19 cellular contexts compared by ENCODE assay signal in genomic region chr10:26801831-26802230, GRCh38.
"Had no signal": no experiment of that assay in that cellular context is flagged by ENCODE, and none has a peak within 500 bp of the region (broad histone marks: within the 10 kb centered on the region; RNA-seq: fewer than 3 reads in every experiment).

No MANE protein-coding gene starts in this region.

- H3K36me3 ChIP-seq: lower lobe of right lung, tibial artery had no signal

- H3K27me3 Mint-ChIP-seq: activated naive CD4-positive, alpha-beta T cell treated with anti-CD3 and anti-CD28 coated beads, Interleukin-2, amount 10 ng/mL, durations not matched to agents 7 days and 5 days; activated naive CD8-positive, alpha-beta T cell treated with anti-CD3 and anti-CD28 coated beads, Interleukin-2, amount 50 U/mL, for 24 hours had no signal

- H3K4me3 ChIP-seq: coronary artery, lower lobe of right lung, tibial artery had no signal

- H3K27ac ChIP-seq: coronary artery, lower lobe of right lung, tibial artery had no signal

- H3K9me3 Mint-ChIP-seq: activated naive CD4-positive, alpha-beta T cell treated with anti-CD3 and anti-CD28 coated beads, Interleukin-2, amount 10 ng/mL, durations not matched to agents 7 days and 5 days; activated naive CD8-positive, alpha-beta T cell treated with anti-CD3 and anti-CD28 coated beads, Interleukin-2, amount 50 U/mL, for 24 hours; neural crest cell had no signal

- H3K4me3 Mint-ChIP-seq: activated naive CD4-positive, alpha-beta T cell treated with anti-CD3 and anti-CD28 coated beads, Interleukin-2, amount 10 ng/mL, durations not matched to agents 7 days and 5 days; activated naive CD8-positive, alpha-beta T cell treated with anti-CD3 and anti-CD28 coated beads, Interleukin-2, amount 50 U/mL, for 24 hours; brain; neural crest cell had no signal

- DNase-seq: activated CD4-positive, alpha-beta T cell treated with anti-CD3 and anti-CD28 coated beads for 1 hour; activated CD8-positive, alpha-beta memory T cell treated with anti-CD3 and anti-CD28 coated beads for 24 hours; activated CD8-positive, alpha-beta memory T cell treated with anti-CD3 and anti-CD28 coated beads, Interleukin-2, amount 50 U/mL, for 48 hours; activated effector memory CD4-positive, alpha-beta T cell treated with Interleukin-2 at 50 U/mL for 16 hours; activated naive CD4-positive, alpha-beta T cell treated with anti-CD3 and anti-CD28 coated beads, Interleukin-2, amount 10 ng/mL, durations not matched to agents 7 days and 5 days; activated naive CD8-positive, alpha-beta T cell treated with anti-CD3 and anti-CD28 coated beads, Interleukin-2, amount 50 U/mL, for 24 hours; activated T-cell treated with anti-CD3 and anti-CD28 coated beads, Interleukin-2, amount 50 U/mL, for 48 hours; anterior cingulate cortex; caudate nucleus; erythroblast; hypothalamus; islet precursor cell; lower lobe of right lung; stimulated activated naive CD8-positive, alpha-beta T cell treated with anti-CD3 and anti-CD28 coated beads, Interleukin-15, Interleukin-2, amounts not matched to agents 100 U/mL and 50 U/mL, for 24 hours; substantia nigra; tibial artery had no signal

- ATAC-seq: activated naive CD8-positive, alpha-beta T cell treated with anti-CD3 and anti-CD28 coated beads, Interleukin-2, amount 50 U/mL, for 24 hours; lower lobe of right lung; stimulated activated naive CD8-positive, alpha-beta T cell treated with anti-CD3 and anti-CD28 coated beads, Interleukin-15, Interleukin-2, amounts not matched to agents 100 U/mL and 50 U/mL, for 24 hours had no signal

- H3K27ac Mint-ChIP-seq: activated naive CD4-positive, alpha-beta T cell treated with anti-CD3 and anti-CD28 coated beads, Interleukin-2, amount 10 ng/mL, durations not matched to agents 7 days and 5 days; activated naive CD8-positive, alpha-beta T cell treated with anti-CD3 and anti-CD28 coated beads, Interleukin-2, amount 50 U/mL, for 24 hours had no signal

- H3K9me3 ChIP-seq: lower lobe of right lung, tibial artery had no signal

- H3K27me3 ChIP-seq: tibial artery had no signal
